ENCODE assay signal across 22 cellular contexts in genomic region chr5:10750909-10751308, GRCh38.
"Had no signal": no experiment of that assay in that cellular context is flagged by ENCODE, and none has a peak within 500 bp of the region (broad histone marks: within the 10 kb centered on the region; RNA-seq: fewer than 3 reads in every experiment).

No MANE protein-coding gene starts in this region.

- H3K4me3 ChIP-seq: esophagus muscularis mucosa, heart right ventricle, lower lobe of right lung, mucosa of descending colon, spleen, thyroid gland, upper lobe of right lung had no signal

- H3K27ac ChIP-seq: esophagus muscularis mucosa, foreskin keratinocyte, heart right ventricle, lower lobe of right lung, spleen, thyroid gland, upper lobe of right lung had no signal

- DNase-seq: activated CD4-positive, alpha-beta T cell treated with anti-CD3 and anti-CD28 coated beads for 48 hours; activated CD4-positive, alpha-beta T cell treated with anti-CD3 and anti-CD28 coated beads, Interleukin-2, amount 50 U/mL, for 48 hours; activated CD8-positive, alpha-beta memory T cell treated with anti-CD3 and anti-CD28 coated beads for 24 hours; activated gamma-delta T cell; activated naive CD4-positive, alpha-beta T cell treated with anti-CD3 and anti-CD28 coated beads, Interleukin-2, amount 10 ng/mL, durations not matched to agents 7 days and 5 days; activated naive CD8-positive, alpha-beta T cell treated with anti-CD3 and anti-CD28 coated beads, Interleukin-2, amount 10 ng/mL, durations not matched to agents 7 days and 5 days; amniotic stem cell; caudate nucleus; cortex of kidney; endodermal cell; foreskin keratinocyte; heart right ventricle; lower lobe of right lung; mucosa of descending colon; posterior cingulate gyrus; right cardiac atrium; spleen; substantia nigra; T-helper 1 cell; thyroid gland; upper lobe of right lung had no signal

- H3K27me3 ChIP-seq: esophagus muscularis mucosa, foreskin keratinocyte, heart right ventricle, spleen, thyroid gland, upper lobe of right lung had no signal

- H3K4me1 ChIP-seq: foreskin keratinocyte had no signal

- H3K36me3 ChIP-seq: thyroid gland had no signal

- H3K9me3 ChIP-seq: esophagus muscularis mucosa, lower lobe of right lung, mucosa of descending colon, spleen, thyroid gland, upper lobe of right lung had no signal
